1 cellular context compared by ENCODE assay signal in genomic region chr17:78186689-78187595, GRCh38.
TF ChIP-seq lines count a peak whose summit lies in the region.

AFMID (plus strand) TSS chr17:78187362; CDS start chr17:78187371, 9 bp downstream.
TK1 (minus strand) TSS chr17:78187052; CDS start chr17:78186994, 58 bp downstream.

TF ChIP-seq in K562, 482 proteins besides CTCF, POLR2A, EP300 and RAD21 (continued from another document and continues in another):
- TF ChIP-seq E2F1 (CRISPR knock-in tag; IDR thresholded peaks at IDR 0.05) (peak; percentile 99), BHLHE40 (IDR thresholded peaks at IDR 0.05; ENCODE audit: low read length) (no peak; the same call in 1 of the 2 replicates), FOSL1 (tag; conservative IDR thresholded peaks at IDR 0.05) (peak; percentile 37; the same call in 1 of the 2 replicates), ZNF347 (CRISPR knock-in tag; IDR thresholded peaks at IDR 0.05; ENCODE audit: low read depth) (no peak), SRSF1 (IDR thresholded peaks at IDR 0.05; ENCODE audit: low read depth, low read length) (no peak), AFF1 (IDR thresholded peaks at IDR 0.05; ENCODE audit: low read depth in 1 of 2, partially characterized antibody in 2 of 2) (no peak), POLR3G (IDR thresholded peaks at IDR 0.05; ENCODE audit: extremely low read depth, insufficient read length, insufficient replicate concordance) (no peak), RBM14 (IDR thresholded peaks at IDR 0.05; ENCODE audit: borderline replicate concordance, insufficient read depth, low read depth, low read length) (no peak), TBL1XR1 (IDR thresholded peaks at IDR 0.05; ENCODE audit: low read length in 2 of 2) (no peak; a peak in 1 of 4 replicates), RBM22 (IDR thresholded peaks at IDR 0.05; ENCODE audit: low read depth, low read length, poor library complexity, severe bottlenecking) (peak; percentile 59), NR2F6 (CRISPR knock-in tag; IDR thresholded peaks at IDR 0.05) (no peak), SRF (CRISPR knock-in tag; IDR thresholded peaks at IDR 0.05) (0 out of 4 replicates have a peak, but pooled peaks of 1 of the 2 experiments have one; percentile 71), DPF2 (IDR thresholded peaks at IDR 0.05) (no peak), SMAD3 (CRISPR knock-in tag; conservative IDR thresholded peaks at IDR 0.05) (no peak), PRMT5 (CRISPR knock-in tag; IDR thresholded peaks at IDR 0.05) (0 out of 2 replicates have a peak, but pooled peaks have one; percentile 30), ELF1 (tag; IDR thresholded peaks at IDR 0.05) (no peak), SAP30 (IDR thresholded peaks at IDR 0.05; ENCODE audit: borderline replicate concordance, insufficient read depth, low read depth, low read length, poor library complexity, severe bottlenecking) (peak; percentile 95), MXD1 (CRISPR knock-in tag; IDR thresholded peaks at IDR 0.05; ENCODE audit: borderline replicate concordance, poor library complexity, severe bottlenecking) (peak; percentile 44), REST (CRISPR knock-in tag; IDR thresholded peaks at IDR 0.05; ENCODE audit: low read depth) (peak; percentile 55; the same call in 1 of the 2 replicates), SMARCE1 (IDR thresholded peaks at IDR 0.05) (peak; percentile 26; the same call in 1 of the 2 replicates), U2AF2 (optimal IDR thresholded peaks at IDR 0.05; ENCODE audit: low read depth, low read length) (no peak), ATF6 (CRISPR knock-in tag; IDR thresholded peaks at IDR 0.05) (peak; percentile 88), MYC (IDR thresholded peaks at IDR 0.05; ENCODE audit: low read depth, low read length) (peak; percentile 97), MYC (CRISPR knock-in tag; IDR thresholded peaks at IDR 0.05; ENCODE audit: borderline replicate concordance, low read depth) (0 out of 2 replicates have a peak, but pooled peaks have one; percentile 6), ELF2 (CRISPR knock-in tag; IDR thresholded peaks at IDR 0.05) (no peak), ZNF436 (CRISPR knock-in tag; IDR thresholded peaks at IDR 0.05) (no peak), ZNF174 (CRISPR knock-in tag; IDR thresholded peaks at IDR 0.05) (no peak), ZNF699 (CRISPR knock-in tag; IDR thresholded peaks at IDR 0.05; ENCODE audit: insufficient replicate concordance) (no peak), ZNF354B (CRISPR knock-in tag; IDR thresholded peaks at IDR 0.05) (no peak), ZNF592 (IDR thresholded peaks at IDR 0.05) (0 out of 2 replicates have a peak, but pooled peaks have one; percentile 45), YBX1 (IDR thresholded peaks at IDR 0.05) (no peak), SPI1 (IDR thresholded peaks at IDR 0.05; ENCODE audit: borderline replicate concordance, low read depth, low read length) (no peak), ARID4B (CRISPR knock-in tag; IDR thresholded peaks at IDR 0.05) (peak; percentile 95), ATF7 (IDR thresholded peaks at IDR 0.05) (peak; percentile 88)
